Comparison of ENCODE assay signal across 1 cellular context in genomic region chr11:62853279-62853965, GRCh38.
TF ChIP-seq lines count a peak whose summit lies in the region.

No MANE protein-coding gene starts in this region.

TF ChIP-seq in K562, 482 proteins besides CTCF, POLR2A, EP300 and RAD21 (continues in another document):
- TF ChIP-seq U2AF2 (optimal IDR thresholded peaks at IDR 0.05; ENCODE audit: low read depth, low read length) (no peak), U2AF1 (optimal IDR thresholded peaks at IDR 0.05; ENCODE audit: low read depth, low read length) (peak; percentile 57), NR3C1 (CRISPR knock-in tag; IDR thresholded peaks at IDR 0.05) (no peak), TFAM (CRISPR knock-in tag; conservative IDR thresholded peaks at IDR 0.05) (no peak), FOXK1 (CRISPR knock-in tag; IDR thresholded peaks at IDR 0.05; ENCODE audit: borderline replicate concordance) (no peak; the same call in 1 of the 2 replicates), NFRKB (IDR thresholded peaks at IDR 0.05; ENCODE audit: low read depth) (no peak), NCOR1 (IDR thresholded peaks at IDR 0.05) (peak; percentile 6; the same call in 1 of the 2 replicates), CBFA2T3 (IDR thresholded peaks at IDR 0.05) (no peak), LCOR (CRISPR knock-in tag; IDR thresholded peaks at IDR 0.05) (0 out of 2 replicates have a peak, but pooled peaks have one; percentile 14), PREB (CRISPR knock-in tag; IDR thresholded peaks at IDR 0.05) (no peak), ZNF398 (CRISPR knock-in tag; IDR thresholded peaks at IDR 0.05) (no peak), MXI1 (IDR thresholded peaks at IDR 0.05; ENCODE audit: low read depth, low read length) (no peak), SOX6 (IDR thresholded peaks at IDR 0.05) (no peak), ZNF23 (CRISPR knock-in tag; IDR thresholded peaks at IDR 0.05) (no peak), UBTF (IDR thresholded peaks at IDR 0.05; ENCODE audit: borderline replicate concordance in 1 of 2, low read depth in 2 of 2, low read length in 2 of 2) (no peak), NRF1 (conservative IDR thresholded peaks at IDR 0.05 in 1 of 2, IDR thresholded peaks at IDR 0.05 in 1 of 2) (no peak), XRCC5 (IDR thresholded peaks at IDR 0.05; ENCODE audit: low read depth, low read length) (no peak), ZBTB9 (CRISPR knock-in tag; IDR thresholded peaks at IDR 0.05) (no peak), MAZ (CRISPR knock-in tag; conservative IDR thresholded peaks at IDR 0.05 in 1 of 2, IDR thresholded peaks at IDR 0.05 in 1 of 2) (no peak), SMARCB1 (IDR thresholded peaks at IDR 0.05; ENCODE audit: insufficient read length, low read depth) (no peak), RBM34 (IDR thresholded peaks at IDR 0.05; ENCODE audit: borderline replicate concordance, insufficient read depth, low read length) (no peak), BMI1 (IDR thresholded peaks at IDR 0.05; ENCODE audit: low read length) (no peak), KDM5B (IDR thresholded peaks at IDR 0.05; ENCODE audit: insufficient replicate concordance, low read depth, low read length) (peak; percentile 20), ATF1 (CRISPR knock-in tag; IDR thresholded peaks at IDR 0.05) (no peak), ATF1 (tag; IDR thresholded peaks at IDR 0.05) (no peak), NFATC3 (IDR thresholded peaks at IDR 0.05) (no peak), SIRT6 (IDR thresholded peaks at IDR 0.05; ENCODE audit: low read depth, low read length) (peak; percentile 74), KDM4B (IDR thresholded peaks at IDR 0.05; ENCODE audit: borderline replicate concordance in 2 of 2, low read depth in 1 of 2) (no peak), ZC3H8 (IDR thresholded peaks at IDR 0.05) (no peak), ARID4B (CRISPR knock-in tag; IDR thresholded peaks at IDR 0.05) (no peak), ZNF175 (CRISPR knock-in tag; IDR thresholded peaks at IDR 0.05; ENCODE audit: low read depth) (no peak), FOXP4 (CRISPR knock-in tag; IDR thresholded peaks at IDR 0.05; ENCODE audit: borderline replicate concordance) (no peak; the same call in 1 of the 2 replicates), PKNOX1 (IDR thresholded peaks at IDR 0.05) (no peak), SIN3B (IDR thresholded peaks at IDR 0.05; ENCODE audit: low read depth) (no peak), E2F5 (CRISPR knock-in tag; IDR thresholded peaks at IDR 0.05) (no peak), NCOA1 (IDR thresholded peaks at IDR 0.05; ENCODE audit: low read depth) (no peak), ZNF717 (CRISPR knock-in tag; IDR thresholded peaks at IDR 0.05) (no peak), E2F3 (CRISPR knock-in tag; IDR thresholded peaks at IDR 0.05) (no peak), KAT7 (CRISPR knock-in tag; IDR thresholded peaks at IDR 0.05; ENCODE audit: borderline replicate concordance) (peak; percentile 68; the same call in 1 of the 2 replicates), ZNF644 (tag; IDR thresholded peaks at IDR 0.05; ENCODE audit: low read depth) (no peak), MTA3 (IDR thresholded peaks at IDR 0.05; ENCODE audit: borderline replicate concordance) (no peak), GABPB1 (CRISPR knock-in tag; IDR thresholded peaks at IDR 0.05) (0 out of 2 replicates have a peak, but pooled peaks have one; percentile 20), GTF2B (IDR thresholded peaks at IDR 0.05; ENCODE audit: extremely low read depth, insufficient read length) (no peak), FOXJ3 (CRISPR knock-in tag; IDR thresholded peaks at IDR 0.05) (no peak), KLF6 (CRISPR knock-in tag; IDR thresholded peaks at IDR 0.05; ENCODE audit: borderline replicate concordance) (no peak), BRD4 (IDR thresholded peaks at IDR 0.05) (no peak), SUPT5H (IDR thresholded peaks at IDR 0.05) (peak; percentile 32; the same call in 1 of the 2 replicates), TCF7 (IDR thresholded peaks at IDR 0.05; ENCODE audit: borderline replicate concordance) (no peak), RUNX1 (IDR thresholded peaks at IDR 0.05; ENCODE audit: low read depth) (no peak), EWSR1 (IDR thresholded peaks at IDR 0.05; ENCODE audit: borderline replicate concordance, low read depth, partially characterized antibody) (peak; percentile 8), ZNF75A (CRISPR knock-in tag; IDR thresholded peaks at IDR 0.05) (no peak), ZNF165 (CRISPR knock-in tag; IDR thresholded peaks at IDR 0.05; ENCODE audit: borderline replicate concordance) (no peak), MLLT1 (IDR thresholded peaks at IDR 0.05) (peak in 1 of 2 experiments; percentile 8; a peak in 1 of 4 replicates), MAFK (IDR thresholded peaks at IDR 0.05; ENCODE audit: low read length) (no peak), BRF1 (IDR thresholded peaks at IDR 0.05; ENCODE audit: borderline replicate concordance, extremely low read depth, insufficient read length) (no peak)
